Comparison of ENCODE assay signal across 1 cellular context in genomic region chr17:47883589-47884426, GRCh38.
TF ChIP-seq lines count a peak whose summit lies in the region.

No MANE protein-coding gene starts in this region.

TF ChIP-seq in HEK293, 187 proteins besides CTCF, POLR2A, EP300 and RAD21 (continued from another document and continues in another):
- TF ChIP-seq PRDM6 (tag by site-specific recombination; IDR thresholded peaks at IDR 0.05) (no peak; the same call in 1 of the 2 replicates), ZBTB44 (tag by site-specific recombination; IDR thresholded peaks at IDR 0.05) (0 out of 2 replicates have a peak, but pooled peaks have one; percentile 41), TCF7L2 (IDR thresholded peaks at IDR 0.05; ENCODE audit: borderline replicate concordance, low read depth, low read length) (peak; percentile 96), ZNF639 (tag by site-specific recombination; IDR thresholded peaks at IDR 0.05) (no peak), ZNF600 (tag by site-specific recombination; IDR thresholded peaks at IDR 0.05) (no peak), ZNF354C (tag by site-specific recombination; IDR thresholded peaks at IDR 0.05; ENCODE audit: borderline replicate concordance, low read depth) (no peak), KLF9 (tag by site-specific recombination; IDR thresholded peaks at IDR 0.05; ENCODE audit: low read depth) (no peak), ZNF777 (tag by site-specific recombination; IDR thresholded peaks at IDR 0.05; ENCODE audit: borderline replicate concordance) (no peak), EGR2 (tag by site-specific recombination; IDR thresholded peaks at IDR 0.05; ENCODE audit: low read depth) (peak; percentile 91), ZNF292 (tag by site-specific recombination; IDR thresholded peaks at IDR 0.05; ENCODE audit: borderline replicate concordance, low read depth) (no peak), ZNF664 (tag by site-specific recombination; IDR thresholded peaks at IDR 0.05) (no peak), KLF17 (tag by site-specific recombination; IDR thresholded peaks at IDR 0.05) (no peak), PRDM1 (tag by site-specific recombination; IDR thresholded peaks at IDR 0.05) (no peak), PBX3 (CRISPR knock-in tag; IDR thresholded peaks at IDR 0.05) (no peak), ZNF280D (tag by site-specific recombination; IDR thresholded peaks at IDR 0.05) (no peak), ZFP41 (tag by site-specific recombination; IDR thresholded peaks at IDR 0.05; ENCODE audit: borderline replicate concordance) (no peak), OVOL3 (tag by site-specific recombination; IDR thresholded peaks at IDR 0.05) (no peak), HOXC10 (CRISPR knock-in tag; IDR thresholded peaks at IDR 0.05) (no peak), ZNF155 (tag by site-specific recombination; IDR thresholded peaks at IDR 0.05) (no peak), ZNF660 (tag by site-specific recombination; IDR thresholded peaks at IDR 0.05) (no peak), ZNF692 (tag by site-specific recombination; IDR thresholded peaks at IDR 0.05) (no peak), ZNF610 (tag by site-specific recombination; IDR thresholded peaks at IDR 0.05; ENCODE audit: borderline replicate concordance) (no peak), ZNF548 (tag by site-specific recombination; IDR thresholded peaks at IDR 0.05) (no peak), SALL2 (tag by site-specific recombination; IDR thresholded peaks at IDR 0.05; ENCODE audit: borderline replicate concordance) (no peak), ZBTB1 (tag by site-specific recombination; IDR thresholded peaks at IDR 0.05) (no peak), ZNF24 (tag by site-specific recombination; IDR thresholded peaks at IDR 0.05) (0 out of 2 replicates have a peak, but pooled peaks have one; percentile 31), ZNF223 (tag by site-specific recombination; IDR thresholded peaks at IDR 0.05) (no peak), ZNF366 (tag by site-specific recombination; conservative IDR thresholded peaks at IDR 0.05) (no peak), PRDM2 (tag by site-specific recombination; IDR thresholded peaks at IDR 0.05; ENCODE audit: borderline replicate concordance) (no peak), ZNF426 (tag by site-specific recombination; IDR thresholded peaks at IDR 0.05) (no peak), ZNF624 (tag by site-specific recombination; IDR thresholded peaks at IDR 0.05) (no peak), ZNF549 (tag by site-specific recombination; IDR thresholded peaks at IDR 0.05) (no peak), ZNF571 (tag by site-specific recombination; IDR thresholded peaks at IDR 0.05) (no peak), ZNF202 (tag by site-specific recombination; IDR thresholded peaks at IDR 0.05; ENCODE audit: borderline replicate concordance) (no peak), ZBTB8A (tag by site-specific recombination; IDR thresholded peaks at IDR 0.05) (peak; percentile 72), OSR2 (tag by site-specific recombination; IDR thresholded peaks at IDR 0.05) (no peak), ZFP37 (tag by site-specific recombination; IDR thresholded peaks at IDR 0.05) (no peak), KLF1 (tag by site-specific recombination; IDR thresholded peaks at IDR 0.05) (no peak), ZIC2 (tag by site-specific recombination; IDR thresholded peaks at IDR 0.05) (peak; percentile 99), KLF8 (tag by site-specific recombination; IDR thresholded peaks at IDR 0.05) (no peak), ZNF623 (tag by site-specific recombination; IDR thresholded peaks at IDR 0.05) (no peak), ZNF335 (tag by site-specific recombination; conservative IDR thresholded peaks at IDR 0.05) (0 out of 2 replicates have a peak, but pooled peaks have one; percentile 33), ZNF510 (tag by site-specific recombination; IDR thresholded peaks at IDR 0.05; ENCODE audit: insufficient replicate concordance) (no peak), ZFP69B (tag by site-specific recombination; IDR thresholded peaks at IDR 0.05) (no peak), ZNF121 (tag by site-specific recombination; IDR thresholded peaks at IDR 0.05) (no peak), ZNF280C (tag by site-specific recombination; IDR thresholded peaks at IDR 0.05) (no peak)
